ENCODE assay signal across 8 cellular contexts in genomic region chr4:89299153-89299789, GRCh38. TPM values are rescaled to one million over a fixed set of nuclear protein-coding genes. Genes with fewer than 3 reads are reported as not detected.
DNase-seq lines count a peak whose midpoint lies in the region; ATAC-seq and TF ChIP-seq lines count a peak whose summit lies in the region.

No MANE protein-coding gene starts in this region.

- H3F3A ChIP-seq in DOHH2 (ENCODE audit: control insufficient read depth, insufficient read depth) = peaks cover 31% of the 10 kb centered on the region

- H3K27me3 ChIP-seq in DOHH2 (ENCODE audit: control insufficient read depth, low read length) (no peaks in the 10 kb centered on the region), Caco-2 (replicated peaks; ENCODE audit: control insufficient read depth, insufficient read depth, low read length) (no peaks in the 10 kb centered on the region)

- CTCF ChIA-PET in Caco-2 (lab: Charles Lee) = no interaction called here

- H3K36me3 Mint-ChIP-seq in nephron (ENCODE audit: low read depth) (no peaks in the 10 kb centered on the region), Caco-2 (ENCODE audit: insufficient read depth, unreplicated experiment) (no peaks in the 10 kb centered on the region)

- H3K27me3 Mint-ChIP-seq in nephron (ENCODE audit: low read depth) (no peaks in the 10 kb centered on the region), Caco-2 (ENCODE audit: insufficient read depth, unreplicated experiment) (peaks cover 5% of the 10 kb centered on the region)

- H4K20me1 ChIP-seq in DOHH2 (ENCODE audit: control insufficient read depth, insufficient read depth, low read depth, low read length) = no peaks in the 10 kb centered on the region

- intact Hi-C loops in Caco-2 (cut with micrococcal nuclease; ENCODE audit: unreplicated experiment) = no loop called here

- H3K27ac ChIP-seq in DOHH2 (ENCODE audit: low read depth, low read length) (peak overlapping the region; percentile 80), caudate nucleus (ENCODE audit: low read depth, low read length) (peak overlapping the region; percentile 56)

- H3K27ac Mint-ChIP-seq in nephron (peak overlapping the region; percentile 42 to 65 (median 57)), Caco-2 (ENCODE audit: unreplicated experiment) (no peak overlapping the region)

- H3K79me2 ChIP-seq in DOHH2 (ENCODE audit: control insufficient read depth, low read length) = no peaks in the 10 kb centered on the region

- H3K9me3 ChIP-seq in DOHH2 (ENCODE audit: control insufficient read depth, insufficient read depth, low read length) (no peaks in the 10 kb centered on the region), Caco-2 (no peaks in the 10 kb centered on the region)

- H3K9me2 ChIP-seq in DOHH2 (replicated peaks; ENCODE audit: control insufficient read depth, low read length) = no peaks in the 10 kb centered on the region

- BruUV-seq in Caco-2 (replicated peaks; lab: Mats Ljungman, UMichigan) = no TSS peak

- H3K4me1 ChIP-seq in DOHH2 (ENCODE audit: control insufficient read depth, low read length) (peaks cover 80% of the 10 kb centered on the region), Caco-2 (peaks cover 9% of the 10 kb centered on the region; the same call in 1 of the 2 replicates)

- DNase-seq in caudate nucleus (lab: John Stamatoyannopoulos, UW) (peak in 25 of 61 donors; percentile 4 to 83 (median 34)), NCI-H1092 treated with DMSO at 0.1 percent for 48 hours (lab: John Stamatoyannopoulos, UW) (no peak), DMS 273 (lab: John Stamatoyannopoulos, UW; ENCODE audit: unreplicated experiment) (no peak), NCI-H524 treated with DMSO at 0.1 percent for 48 hours (lab: John Stamatoyannopoulos, UW) (no peak), Caco-2 (no peak)

- H3K9me3 Mint-ChIP-seq in nephron = no peaks in the 10 kb centered on the region
- no peaks in the 10 kb centered on the region for H3K9me3 Mint-ChIP-seq in Caco-2 (ENCODE audit: unreplicated experiment)

- H3K4me1 Mint-ChIP-seq in nephron = peaks cover 20% of the 10 kb centered on the region
- no peaks in the 10 kb centered on the region for H3K4me1 Mint-ChIP-seq in Caco-2 (ENCODE audit: low read depth, unreplicated experiment)

- peak overlapping the region; percentile 75 for H3K4me2 ChIP-seq in DOHH2 (ENCODE audit: low read length)

- H3K36me3 ChIP-seq in DOHH2 (ENCODE audit: control insufficient read depth, low read length) (no peaks in the 10 kb centered on the region), Caco-2 (ENCODE audit: control insufficient read depth, insufficient read depth, low read length) (no peaks in the 10 kb centered on the region)

- ATAC-seq in HG03354 (IDR thresholded peaks at IDR 0.05; ENCODE audit: poor library complexity, severe bottlenecking, unreplicated experiment) = peak; percentile 52

- POLR2A ChIA-PET in Caco-2 (lab: Charles Lee) = no interaction called here

- H3K4me3 Mint-ChIP-seq in nephron = peak overlapping the region; percentile 28 to 48 (median 40)
- no peak overlapping the region for H3K4me3 Mint-ChIP-seq in Caco-2 (ENCODE audit: unreplicated experiment)

- H3K4me3 ChIP-seq in DOHH2 (ENCODE audit: low read length) (peak overlapping the region; percentile 64), Caco-2 (ENCODE audit: low read depth, low read length) (no peak overlapping the region)

- TF ChIP-seq CTCF in DOHH2 (IDR thresholded peaks at IDR 0.05; ENCODE audit: low read depth, low read length, poor library complexity, severe bottlenecking) (no peak), nephron (IDR thresholded peaks at IDR 0.05; ENCODE audit: unreplicated experiment in 3 of 3) (no peak), Caco-2 (IDR thresholded peaks at IDR 0.05; ENCODE audit: insufficient read depth in 1 of 2, low read depth in 1 of 2, low read length in 1 of 2, severe bottlenecking in 1 of 2, unreplicated experiment in 1 of 2) (no peak)

RNA-seq across cellular contexts. Expression of gene GPRIN3, which starts 8.3 kb away (rescaled TPM):
- 0.02 and 0.05 TPM in 2 replicates for total RNA-seq in Caco-2 (2022)
